In the genomic region with DNA sequence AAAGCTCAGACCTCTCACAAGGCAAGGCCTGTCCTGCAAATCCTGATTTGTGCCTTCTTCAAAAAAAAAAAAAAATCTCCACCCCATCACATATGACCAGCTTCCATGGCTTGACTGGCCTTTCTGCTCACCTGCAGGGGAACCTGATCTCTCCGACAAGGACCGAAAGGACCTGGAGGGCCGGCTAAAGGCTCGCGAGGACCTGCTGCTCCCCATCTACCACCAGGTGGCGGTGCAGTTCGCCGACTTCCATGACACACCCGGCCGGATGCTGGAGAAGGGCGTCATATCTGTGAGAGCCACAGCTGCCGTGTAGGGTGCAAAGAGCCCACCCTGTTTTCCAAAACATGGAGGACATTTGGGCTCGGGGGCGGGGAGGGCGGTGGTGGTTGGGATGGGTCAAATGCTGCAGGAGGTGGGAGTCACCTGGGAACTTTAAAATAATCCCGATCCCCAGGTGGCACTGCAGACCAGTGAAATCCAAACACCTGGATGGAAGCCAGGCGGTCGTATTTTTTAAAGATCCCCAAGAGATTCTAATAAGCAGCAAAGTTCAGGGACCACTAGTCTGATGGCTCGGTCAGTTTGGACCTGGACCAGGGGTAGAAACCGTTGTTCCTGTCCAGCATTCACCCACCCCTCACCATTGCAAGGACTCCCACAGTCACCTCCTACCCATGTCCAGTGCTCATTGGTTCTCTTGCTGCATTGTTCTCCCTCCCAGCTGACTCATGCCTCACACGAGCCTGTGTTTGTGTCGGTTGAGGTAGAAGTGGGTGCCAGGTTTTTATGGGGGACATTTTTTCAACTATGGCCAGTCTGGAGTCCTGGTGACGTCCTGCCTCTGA, we compare ENCODE assay signal across 8 cellular contexts. TPM values are rescaled to one million over a fixed set of nuclear protein-coding genes. Genes with fewer than 3 reads are reported as not detected.
DNase-seq lines count a peak whose midpoint lies in the region; ATAC-seq and TF ChIP-seq lines count a peak whose summit lies in the region.

No MANE protein-coding gene starts in this region.

- H3K4me3 Mint-ChIP-seq in activated T-helper 17 cell treated with anti-CD3 and anti-CD28 coated beads, Interleukin-2, amount 50 U/mL, for 72 hours, result no peak overlapping the region
- H3K4me3 Mint-ChIP-seq in glutamatergic neuron (ENCODE audit: unreplicated experiment), result no peak overlapping the region
- H3K4me3 Mint-ChIP-seq in progenitor cell of endocrine pancreas (ENCODE audit: low read depth), result no peak overlapping the region

- no peak overlapping the region for H3K27ac Mint-ChIP-seq in activated T-helper 17 cell treated with anti-CD3 and anti-CD28 coated beads, Interleukin-2, amount 50 U/mL, for 72 hours
- H3K27ac Mint-ChIP-seq in glutamatergic neuron (ENCODE audit: unreplicated experiment) (no peak overlapping the region), progenitor cell of endocrine pancreas (no peak overlapping the region)

- no peaks in the 10 kb centered on the region for H3K4me1 Mint-ChIP-seq in activated T-helper 17 cell treated with anti-CD3 and anti-CD28 coated beads, Interleukin-2, amount 50 U/mL, for 72 hours
- H3K4me1 Mint-ChIP-seq in glutamatergic neuron (ENCODE audit: low read depth, unreplicated experiment) (no peaks in the 10 kb centered on the region), progenitor cell of endocrine pancreas (ENCODE audit: low read depth) (no peaks in the 10 kb centered on the region)

- H3K9me3 Mint-ChIP-seq in activated T-helper 17 cell treated with anti-CD3 and anti-CD28 coated beads, Interleukin-2, amount 50 U/mL, for 72 hours, result no peaks in the 10 kb centered on the region
- H3K9me3 Mint-ChIP-seq in glutamatergic neuron (ENCODE audit: unreplicated experiment), result peaks cover 4% of the 10 kb centered on the region
- peaks cover 4% of the 10 kb centered on the region for H3K9me3 Mint-ChIP-seq in progenitor cell of endocrine pancreas (ENCODE audit: low read depth)

- peak; percentile 64 for ATAC-seq in HG02885 (IDR thresholded peaks at IDR 0.05; ENCODE audit: poor library complexity, unreplicated experiment)
- peak; percentile 58 for ATAC-seq in activated T-helper 17 cell treated with anti-CD3 and anti-CD28 coated beads, Interleukin-2, amount 50 U/mL, for 72 hours (replicated peaks)
- no peak for ATAC-seq in HG03469 (IDR thresholded peaks at IDR 0.05; ENCODE audit: unreplicated experiment)
- no peak for ATAC-seq in GM21423 (IDR thresholded peaks at IDR 0.05; ENCODE audit: unreplicated experiment)

- DNase-seq in COR-L47 (lab: John Stamatoyannopoulos, UW), result peak; percentile 78
- DNase-seq in NOMO-1 (lab: John Stamatoyannopoulos, UW; ENCODE audit: unreplicated experiment in 2 of 2), result peak; percentile 42 to 53
- DNase-seq in glutamatergic neuron, result peak; percentile 85
- DNase-seq in progenitor cell of endocrine pancreas (ENCODE audit: low spot score, unreplicated experiment), result peak; percentile 84

- no peaks in the 10 kb centered on the region for H3K27me3 Mint-ChIP-seq in activated T-helper 17 cell treated with anti-CD3 and anti-CD28 coated beads, Interleukin-2, amount 50 U/mL, for 72 hours
- H3K27me3 Mint-ChIP-seq in glutamatergic neuron (ENCODE audit: unreplicated experiment) (no peaks in the 10 kb centered on the region), progenitor cell of endocrine pancreas (no peaks in the 10 kb centered on the region)

- TF ChIP-seq CTCF in glutamatergic neuron (IDR thresholded peaks at IDR 0.05; ENCODE audit: partially characterized antibody, unreplicated experiment) (peak; percentile 77), progenitor cell of endocrine pancreas (IDR thresholded peaks at IDR 0.05; ENCODE audit: unreplicated experiment) (peak; percentile 87)

- peaks cover 19% of the 10 kb centered on the region for H3K36me3 Mint-ChIP-seq in activated T-helper 17 cell treated with anti-CD3 and anti-CD28 coated beads, Interleukin-2, amount 50 U/mL, for 72 hours (ENCODE audit: low read depth)
- H3K36me3 Mint-ChIP-seq in glutamatergic neuron (ENCODE audit: unreplicated experiment) (no peaks in the 10 kb centered on the region), progenitor cell of endocrine pancreas (ENCODE audit: insufficient read depth) (peaks cover 22% of the 10 kb centered on the region)

RNA-seq across cellular contexts. Expression of gene FOXN4, which starts 44.8 kb away (rescaled TPM):
- not detected for total RNA-seq in activated T-helper 17 cell treated with anti-CD3 and anti-CD28 coated beads, Interleukin-2, amount 50 U/mL, for 72 hours
- total RNA-seq in glutamatergic neuron (ENCODE audit: unreplicated experiment) (0.61 TPM), progenitor cell of endocrine pancreas (0.33 and 0.34 TPM in 2 replicates)

Comparison
In these comparisons a context has a peak if more than half of its experiments do, and no peak if none do; other contexts are left out.
1. ATAC-seq: peak in HG02885 (single experiment) and activated T-helper 17 cell treated with anti-CD3 and anti-CD28 coated beads, Interleukin-2, amount 50 U/mL, for 72 hours (single experiment); none in HG03469 (single experiment) and GM21423 (single experiment).
2. Peak in every context shown above with its lines, with median percentiles within 50 percentile points of each other: DNase-seq.